Comparison of ENCODE assay signal across 10 cellular contexts in the genomic region with DNA sequence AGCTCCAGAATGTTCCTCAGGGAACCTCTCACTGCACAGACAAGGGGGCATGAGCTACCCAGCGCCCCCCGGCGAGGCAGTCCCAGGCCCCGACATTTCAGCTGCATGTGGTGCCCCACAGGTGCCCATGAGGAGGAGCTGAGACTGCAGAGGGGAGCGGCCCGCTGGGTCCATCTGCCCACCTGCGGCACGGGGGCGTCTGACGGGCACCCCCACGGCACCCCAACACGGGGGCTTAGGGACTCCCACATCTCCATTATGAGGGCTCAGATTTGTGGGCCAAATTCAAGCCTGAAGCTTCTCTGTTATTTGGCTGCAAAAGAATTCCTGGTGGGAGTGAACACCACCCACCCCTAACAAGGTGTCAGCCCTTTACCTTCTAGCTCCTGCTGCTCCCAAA.
A peak's percentile ranks its signal among the peaks of the same experiment; 100 is the strongest.
DNase-seq lines count a peak whose midpoint lies in the region; ATAC-seq and TF ChIP-seq lines count a peak whose summit lies in the region.
"Had no signal": no experiment of that assay in that cellular context is flagged by ENCODE, and none has a peak within 500 bp of the region (broad histone marks: within the 10 kb centered on the region; RNA-seq: fewer than 3 reads in every experiment).

No MANE protein-coding gene starts in this region.

- H3K27ac Mint-ChIP-seq in CD14-positive monocyte (peak overlapping the region; percentile 87 to 96 (median 93)), T-helper 17 cell (peak overlapping the region; percentile 61)

- peaks cover 27% of the 10 kb centered on the region for H3F3A ChIP-seq in GM23248 (ENCODE audit: insufficient read depth)

- peak overlapping the region; percentile 28 for H3K27ac ChIP-seq in GM23248
- peak overlapping the region; percentile 71 for H3K27ac ChIP-seq in mesodermal cell (ENCODE audit: low read depth, low read length, severe bottlenecking)
- H3K27ac ChIP-seq: suprapubic skin had no signal

- DNase-seq in CD14-positive monocyte (ENCODE audit: low spot score) = no peak
- DNase-seq in GM23248 = no peak
- DNase-seq in T-helper 17 cell = no peak
- DNase-seq in effector CD4-positive, alpha-beta T cell = no peak
- no peak for DNase-seq in posterior vena cava (ENCODE audit: low spot score)
- DNase-seq in Kasumi-1 (lab: John Stamatoyannopoulos, UW) = no peak
- DNase-seq in ACHN = no peak
- DNase-seq: NCI-H1694 treated with DMSO at 0.1 percent for 48 hours had no signal

- H3K9me3 Mint-ChIP-seq in CD14-positive monocyte = peaks cover 0 to 14% (median 7%) of the 10 kb centered on the region in 7 donors

- H3K4me3 ChIP-seq in GM23248 = no peak overlapping the region
- H3K4me3 ChIP-seq in mesodermal cell (ENCODE audit: extremely low read depth, insufficient read depth, low read length, poor library complexity, severe bottlenecking) = no peak overlapping the region
- H3K4me3 ChIP-seq: suprapubic skin had no signal

- no peak overlapping the region for H2AFZ ChIP-seq in GM23248

- intact Hi-C loops in CD14-positive monocyte (cut with micrococcal nuclease) (loop anchor here (5.0 to 10.0 kb wide), 6 partner anchors 43 to 788 kb away; a partner anchor contains a TSS), posterior vena cava (cut with DNase I) (no loop called here)

- ATAC-seq in T-helper 17 cell = no peak

- H3K4me1 Mint-ChIP-seq in CD14-positive monocyte = peaks cover 78% of the 10 kb centered on the region
- H3K4me1 Mint-ChIP-seq in T-helper 17 cell = peaks cover 35% of the 10 kb centered on the region

- WGBS in GM23248 (ENCODE audit: low coverage in 1 of 2, low lambda C conversion rate in 2 of 2, missing lambda C conversion rate in 2 of 2), 2 experiments = 84 to 86% methylated on average over 12 of the region's 12 CpGs
- 78 to 86% methylated on average over 11 to 12 of the region's 12 CpGs for WGBS in mesodermal cell (ENCODE audit: insufficient coverage in 2 of 2), 2 experiments

- H3K27me3 Mint-ChIP-seq in CD14-positive monocyte (ENCODE audit: low read depth in 3 of 3) (peaks cover 3 to 19% (median 14%) of the 10 kb centered on the region in 3 donors), T-helper 17 cell (no peaks in the 10 kb centered on the region)

- no peak overlapping the region for H3K9ac ChIP-seq in GM23248

- TF ChIP-seq CTCF in CD14-positive monocyte (IDR thresholded peaks at IDR 0.05) = no peak

- H3K4me3 Mint-ChIP-seq in CD14-positive monocyte (peak overlapping the region; percentile 48 to 74), T-helper 17 cell (peak overlapping the region; percentile 67)

- peak overlapping the region; percentile 39 for H3K4me2 ChIP-seq in GM23248 (ENCODE audit: unreplicated experiment)

- H3K27me3 ChIP-seq in GM23248 (replicated peaks; ENCODE audit: insufficient read depth) = 0 out of 2 replicates have a peak, but pooled peaks cover 5% of the 10 kb centered on the region
- H3K27me3 ChIP-seq: suprapubic skin had no signal

- no peaks in the 10 kb centered on the region for H3K36me3 ChIP-seq in GM23248 (ENCODE audit: low read depth)
- no peaks in the 10 kb centered on the region for H3K36me3 ChIP-seq in mesodermal cell (ENCODE audit: control insufficient read depth, insufficient read depth, low read length)
- H3K36me3 ChIP-seq: suprapubic skin had no signal

- H4K20me1 ChIP-seq in GM23248 (ENCODE audit: insufficient read depth) = no peaks in the 10 kb centered on the region

- no peaks in the 10 kb centered on the region for H3K9me2 ChIP-seq in GM23248 (ENCODE audit: insufficient read depth)

- in situ Hi-C loops in GM23248 (cut with MboI) (no loop called here), ACHN (cut with HindIII; ENCODE audit: low pct_ligation_motif_present, low pct_unique_long_range_greater_than_20kb, low sequenced_read_pairs) (no loop called here)

- no peaks in the 10 kb centered on the region for H3K79me2 ChIP-seq in GM23248 (ENCODE audit: insufficient read depth)

- H3K4me1 ChIP-seq in GM23248 (ENCODE audit: insufficient read depth) (peaks cover 50% of the 10 kb centered on the region), mesodermal cell (ENCODE audit: control insufficient read depth, insufficient read depth, low read length, poor library complexity, severe bottlenecking) (peaks cover 53% of the 10 kb centered on the region)

- peaks cover 12 to 14% of the 10 kb centered on the region in 2 donors for H3K36me3 Mint-ChIP-seq in CD14-positive monocyte
- H3K36me3 Mint-ChIP-seq in T-helper 17 cell (ENCODE audit: low read depth) = no peaks in the 10 kb centered on the region

- H3K9me3 ChIP-seq in GM23248 (ENCODE audit: low read depth) = no peaks in the 10 kb centered on the region
- no peaks in the 10 kb centered on the region for H3K9me3 ChIP-seq in T-helper 17 cell (ENCODE audit: control insufficient read depth, low read length, poor library complexity, severe bottlenecking)
- peaks cover 6% of the 10 kb centered on the region for H3K9me3 ChIP-seq in mesodermal cell (ENCODE audit: control insufficient read depth, low read length)

Comparison
In these comparisons a context has a peak if more than half of its experiments do, and no peak if none do; other contexts are left out.
1. intact Hi-C loops: an anchor here in CD14-positive monocyte (5.0 to 10.0 kb wide); none called in posterior vena cava.